21 cellular contexts compared by ENCODE assay signal in genomic region chr19:35293733-35294309, GRCh38. TPM values are rescaled to one million over a fixed set of nuclear protein-coding genes. Genes with fewer than 3 reads are reported as not detected.
DNase-seq lines count a peak whose midpoint lies in the region; ATAC-seq and TF ChIP-seq lines count a peak whose summit lies in the region.
"Had no signal": no experiment of that assay in that cellular context is flagged by ENCODE, and none has a peak within 500 bp of the region (broad histone marks: within the 10 kb centered on the region; RNA-seq: fewer than 3 reads in every experiment).

No MANE protein-coding gene starts in this region.

- H3K9me3 Mint-ChIP-seq in natural killer cell treated with Interleukin-12 subunit alpha and Interleukin-12 subunit beta and Interleukin-15 and Interleukin-18, amount 100 ng/mL, for 72 hours = no peaks in the 10 kb centered on the region
- H3K9me3 Mint-ChIP-seq: CD8-positive, alpha-beta T cell; H9 had no signal

- no peaks in the 10 kb centered on the region for H3K9me3 ChIP-seq in right atrium auricular region
- H3K9me3 ChIP-seq in neuronal stem cell (replicated peaks in 1 of 2; ENCODE audit: control insufficient read depth in 2 of 2, insufficient read depth in 1 of 2, low read depth in 1 of 2, low read length in 2 of 2) = peaks cover 0 to 11% of the 10 kb centered on the region in 2 donors

- H3K27ac Mint-ChIP-seq in natural killer cell treated with Interleukin-12 subunit alpha and Interleukin-12 subunit beta and Interleukin-15 and Interleukin-18, amount 100 ng/mL, for 72 hours = no peak overlapping the region
- H3K27ac Mint-ChIP-seq: CD8-positive, alpha-beta T cell had no signal

- intact Hi-C loops in Right ventricle myocardium inferior (cut with DNase I) = no loop called here

- H3K27me3 ChIP-seq in right atrium auricular region = no peaks in the 10 kb centered on the region
- peaks cover 0 to 19% (median 10%) of the 10 kb centered on the region in 3 experiments for H3K27me3 ChIP-seq in neuronal stem cell (ENCODE audit: control insufficient read depth in 3 of 3, insufficient read depth in 3 of 3, low read depth in 1 of 3, low read length in 3 of 3)

- H4K8ac ChIP-seq in neuronal stem cell (ENCODE audit: low read depth, low read length) = no peak overlapping the region

- peak overlapping the region; percentile 31 for H3K14ac ChIP-seq in neuronal stem cell (ENCODE audit: low read length)

- peak overlapping the region; percentile 88 for H3K18ac ChIP-seq in neuronal stem cell (ENCODE audit: low read length)

- TF ChIP-seq CTCF in right atrium auricular region (IDR thresholded peaks at IDR 0.05) = no peak

- no peak overlapping the region for H2AFZ ChIP-seq in neuronal stem cell (ENCODE audit: low read length)

- H2BK15ac ChIP-seq in neuronal stem cell (ENCODE audit: low read length) = peak overlapping the region; percentile 64

- H3K27ac ChIP-seq in right atrium auricular region (no peak overlapping the region), caudate nucleus (ENCODE audit: low read depth, low read length) (peak overlapping the region; percentile 99), neuronal stem cell (replicated peaks; ENCODE audit: low read length) (no peak overlapping the region)
- H3K27ac ChIP-seq: 22Rv1 had no signal

- no peak overlapping the region for H3K4me3 Mint-ChIP-seq in natural killer cell treated with Interleukin-12 subunit alpha and Interleukin-12 subunit beta and Interleukin-15 and Interleukin-18, amount 100 ng/mL, for 72 hours
- H3K4me3 Mint-ChIP-seq: CD8-positive, alpha-beta T cell; H9 had no signal

- H3K79me1 ChIP-seq in neuronal stem cell (ENCODE audit: low read depth, low read length) = peaks cover 10% of the 10 kb centered on the region

- peak overlapping the region; percentile 68 for H3K23ac ChIP-seq in neuronal stem cell (ENCODE audit: low read depth, low read length, poor library complexity)

- H3K4me3 ChIP-seq in right atrium auricular region (no peak overlapping the region), neuronal stem cell (ENCODE audit: low read length in 2 of 2) (no peak overlapping the region)

- no peaks in the 10 kb centered on the region for H3K4me1 Mint-ChIP-seq in natural killer cell treated with Interleukin-12 subunit alpha and Interleukin-12 subunit beta and Interleukin-15 and Interleukin-18, amount 100 ng/mL, for 72 hours (ENCODE audit: low read depth in 2 of 2)

- no CpG with 5 or more reads among the region's 22 CpGs for WGBS in neuronal stem cell (ENCODE audit: extremely low coverage in 2 of 2, insufficient read length in 2 of 2, insufficient replicate concordance in 1 of 2), 2 donors

- no peaks in the 10 kb centered on the region for H3K36me3 Mint-ChIP-seq in natural killer cell treated with Interleukin-12 subunit alpha and Interleukin-12 subunit beta and Interleukin-15 and Interleukin-18, amount 100 ng/mL, for 72 hours
- H3K36me3 Mint-ChIP-seq: CD8-positive, alpha-beta T cell had no signal

- peak overlapping the region; percentile 15 for H2AK5ac ChIP-seq in neuronal stem cell (ENCODE audit: low read depth, low read length)

- no peaks in the 10 kb centered on the region for H3K27me3 Mint-ChIP-seq in natural killer cell treated with Interleukin-12 subunit alpha and Interleukin-12 subunit beta and Interleukin-15 and Interleukin-18, amount 100 ng/mL, for 72 hours

- H3K9ac ChIP-seq in neuronal stem cell (ENCODE audit: low read depth, low read length, poor library complexity) = no peak overlapping the region

- H3K36me3 ChIP-seq in right atrium auricular region (no peaks in the 10 kb centered on the region), neuronal stem cell (replicated peaks in 1 of 2; ENCODE audit: control insufficient read depth in 2 of 2, insufficient read depth in 2 of 2, low read length in 2 of 2) (peaks cover 0 to 3% of the 10 kb centered on the region in 2 donors)

- peak overlapping the region; percentile 22 for H2BK5ac ChIP-seq in neuronal stem cell (ENCODE audit: low read length)

- no peak overlapping the region for H3K4me2 ChIP-seq in neuronal stem cell (ENCODE audit: insufficient read depth, low read length, poor library complexity, severe bottlenecking)

- H4K91ac ChIP-seq in neuronal stem cell (ENCODE audit: low read depth, low read length, poor library complexity) = no peak overlapping the region

- ATAC-seq in Right ventricle myocardium inferior (no peak), HG03460 (IDR thresholded peaks at IDR 0.05; ENCODE audit: unreplicated experiment) (no peak), HG03159 (IDR thresholded peaks at IDR 0.05; ENCODE audit: unreplicated experiment) (no peak)
- ATAC-seq in natural killer cell treated with Interleukin-12 subunit alpha and Interleukin-12 subunit beta and Interleukin-15 and Interleukin-18, amount 100 ng/mL, for 72 hours = no peak
- ATAC-seq: CD8-positive, alpha-beta T cell had no signal

- H2BK12ac ChIP-seq in neuronal stem cell (ENCODE audit: low read length) = no peak overlapping the region

- H2BK120ac ChIP-seq in neuronal stem cell (ENCODE audit: low read depth, low read length) = no peak overlapping the region

- H3K4me1 ChIP-seq in right atrium auricular region (no peaks in the 10 kb centered on the region), neuronal stem cell (ENCODE audit: control insufficient read depth in 2 of 2, insufficient read depth in 1 of 2, low read depth in 1 of 2, low read length in 2 of 2) (peaks cover 0 to 19% of the 10 kb centered on the region in 2 donors)

- DNase-seq in Right ventricle myocardium inferior (ENCODE audit: missing footprints) = peak; percentile 14
- no peak for DNase-seq in right atrium auricular region (ENCODE audit: low spot score)
- no peak for DNase-seq in caudate nucleus (lab: John Stamatoyannopoulos, UW)
- no peak for DNase-seq in neuronal stem cell (ENCODE audit: low spot score)
- DNase-seq in stimulated activated CD4-positive, alpha-beta T cell treated with anti-CD3 and anti-CD28 coated beads, Interleukin-2, amount 100 ng/mL, for 24 hours = no peak
- no peak for DNase-seq in natural killer cell treated with Interleukin-12 subunit alpha and Interleukin-12 subunit beta and Interleukin-15 and Interleukin-18, amount 100 ng/mL, for 72 hours (ENCODE audit: low spot score)
- DNase-seq: ACHN; CD8-positive, alpha-beta T cell; EL; GF-D8; H9; Kasumi-1; NCI-H1694 treated with DMSO at 0.1 percent for 48 hours; NCI-H2081 treated with DMSO at 0.1 percent for 48 hours; NCI-H2171 treated with DMSO at 0.1 percent for 48 hours; NCI-H446; Right ventricle myocardium superior had no signal

- no peak overlapping the region for H3K4ac ChIP-seq in neuronal stem cell (ENCODE audit: low read length)

RNA-seq across cellular contexts. Expression of gene MAG, which starts 1.9 kb away (rescaled TPM):
- total RNA-seq in Right ventricle myocardium inferior (not detected), right atrium auricular region (not detected)
- not detected for polyA plus RNA-seq in neuronal stem cell (2013, experiment 1 of 2)
- polyA plus RNA-seq in neuronal stem cell (2013, experiment 2 of 2) = not detected
- total RNA-seq in natural killer cell treated with Interleukin-12 subunit alpha and Interleukin-12 subunit beta and Interleukin-15 and Interleukin-18, amount 100 ng/mL, for 72 hours = under 1 TPM in 1 of 2 donors, not detected in 1; 0.38 TPM
- total RNA-seq: CD8-positive, alpha-beta T cell; H9; MCF 10A; Right ventricle myocardium superior had no signal

RNA-seq across cellular contexts. Expression of gene HAMP, which starts 11.5 kb away (rescaled TPM):
- total RNA-seq in Right ventricle myocardium inferior (not detected), right atrium auricular region (100 to 1,000 TPM in 1 of 2 donors, not detected in 1; 146 TPM)
- not detected for polyA plus RNA-seq in neuronal stem cell (2013, experiment 1 of 2)
- 0.01 TPM for polyA plus RNA-seq in neuronal stem cell (2013, experiment 2 of 2)
- 1 to 10 TPM in 1 of 2 donors, under 1 TPM in 1; 0.92 to 2.4 TPM for total RNA-seq in natural killer cell treated with Interleukin-12 subunit alpha and Interleukin-12 subunit beta and Interleukin-15 and Interleukin-18, amount 100 ng/mL, for 72 hours
- total RNA-seq: MCF 10A, Right ventricle myocardium superior had no signal

RNA-seq across cellular contexts. Expression of gene USF2, which starts 25.1 kb away (rescaled TPM):
- total RNA-seq in Right ventricle myocardium inferior (151 TPM), right atrium auricular region (100 to 1,000 TPM; 130 to 180 TPM)
- 132 TPM for polyA plus RNA-seq in neuronal stem cell (2013, experiment 1 of 2)
- 132 TPM for polyA plus RNA-seq in neuronal stem cell (2013, experiment 2 of 2)
- total RNA-seq in natural killer cell treated with Interleukin-12 subunit alpha and Interleukin-12 subunit beta and Interleukin-15 and Interleukin-18, amount 100 ng/mL, for 72 hours = 100 to 1,000 TPM in 1 of 2 donors, 10 to 100 TPM in 1; 90.4 to 102 TPM

RNA-seq across cellular contexts. Expression of gene CD22, which starts 35.2 kb away (rescaled TPM):
- total RNA-seq in Right ventricle myocardium inferior (0.19 TPM), right atrium auricular region (1 to 10 TPM in 1 of 2 donors, not detected in 1; 1.4 TPM)
- polyA plus RNA-seq in neuronal stem cell (2013, experiment 1 of 2) = not detected
- polyA plus RNA-seq in neuronal stem cell (2013, experiment 2 of 2) = 0.04 TPM
- 10 to 100 TPM in 1 of 2 donors, 1 to 10 TPM in 1; 1.1 to 15.0 TPM for total RNA-seq in natural killer cell treated with Interleukin-12 subunit alpha and Interleukin-12 subunit beta and Interleukin-15 and Interleukin-18, amount 100 ng/mL, for 72 hours
- total RNA-seq: H9 had no signal

RNA-seq across cellular contexts. Expression of gene LSR, which starts 45.0 kb away (rescaled TPM):
- total RNA-seq in Right ventricle myocardium inferior = 6.8 TPM
- total RNA-seq in right atrium auricular region = 10 to 100 TPM in 1 of 2 donors, 1 to 10 TPM in 1; 7.6 to 20.1 TPM
- 36.5 TPM for polyA plus RNA-seq in neuronal stem cell (2013, experiment 1 of 2)
- 37.1 TPM for polyA plus RNA-seq in neuronal stem cell (2013, experiment 2 of 2)
- total RNA-seq in natural killer cell treated with Interleukin-12 subunit alpha and Interleukin-12 subunit beta and Interleukin-15 and Interleukin-18, amount 100 ng/mL, for 72 hours = 1 to 10 TPM; 1.5 to 2.7 TPM
